In the genomic region with DNA sequence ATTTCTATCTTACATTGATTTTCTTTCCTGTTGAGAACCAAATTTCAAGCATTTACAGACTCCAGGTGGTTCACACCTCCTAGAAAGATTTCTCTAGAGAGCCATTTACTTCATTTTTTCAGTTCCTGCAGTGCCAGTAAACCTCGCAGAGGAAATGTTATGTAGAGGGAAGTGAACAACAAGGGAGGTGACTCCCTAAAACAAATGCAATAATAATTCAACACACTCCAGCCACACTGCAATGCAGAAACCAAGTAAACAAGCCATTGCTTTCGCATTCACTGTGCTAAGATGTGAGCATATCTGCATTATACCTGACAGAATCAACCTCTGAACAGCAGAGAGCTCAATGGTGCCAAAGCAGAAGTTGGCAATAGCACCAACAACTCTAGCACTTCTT, we compare ENCODE assay signal across 17 cellular contexts.
A peak's percentile ranks its signal among the peaks of the same experiment; 100 is the strongest.
DNase-seq lines count a peak whose midpoint lies in the region; ATAC-seq lines count a peak whose summit lies in the region.
"Had no signal": no experiment of that assay in that cellular context is flagged by ENCODE, and none has a peak within 500 bp of the region (broad histone marks: within the 10 kb centered on the region; RNA-seq: fewer than 3 reads in every experiment).

No MANE protein-coding gene starts in this region.

- no peaks in the 10 kb centered on the region for H3K9me3 ChIP-seq in GM23248 (ENCODE audit: low read depth)
- H3K9me3 ChIP-seq: breast epithelium, prostate gland, stomach had no signal

- no peaks in the 10 kb centered on the region for H4K20me1 ChIP-seq in GM23248 (ENCODE audit: insufficient read depth)

- no peaks in the 10 kb centered on the region for H3F3A ChIP-seq in GM23248 (ENCODE audit: insufficient read depth)

- no peak overlapping the region for H3K4me2 ChIP-seq in GM23248 (ENCODE audit: unreplicated experiment)

- ATAC-seq in HG02623 (IDR thresholded peaks at IDR 0.05; ENCODE audit: unreplicated experiment) (peak; percentile 15), HG03521 (IDR thresholded peaks at IDR 0.05; ENCODE audit: unreplicated experiment) (peak; percentile 24)

- H3K79me2 ChIP-seq in GM23248 (ENCODE audit: insufficient read depth) = no peaks in the 10 kb centered on the region

- DNase-seq in NOMO-1 treated with DMSO at 0.1 percent for 48 hours (lab: John Stamatoyannopoulos, UW; ENCODE audit: unreplicated experiment) (peak; percentile 37), NOMO-1 treated with dmso at 0.1 percent for 144 hours (lab: John Stamatoyannopoulos, UW; ENCODE audit: unreplicated experiment) (no peak), pons (ENCODE audit: low spot score) (peak; percentile 3), GM23248 (no peak), mucosa of gallbladder (ENCODE audit: low spot score) (no peak), HCEC 1CT (no peak)
- DNase-seq: activated T-cell treated with anti-CD3 and anti-CD28 coated beads, Interleukin-2, amount 50 U/mL, for 48 hours; DMS153; KG1; NCI-H345; stomach; WERI-Rb-1 had no signal

- H3K4me1 ChIP-seq in GM23248 (ENCODE audit: insufficient read depth) = no peaks in the 10 kb centered on the region
- H3K4me1 ChIP-seq: breast epithelium, prostate gland, stomach had no signal

- in situ Hi-C loops in GM23248 (cut with MboI) = no loop called here

- H3K9me2 ChIP-seq in GM23248 (ENCODE audit: insufficient read depth) = no peaks in the 10 kb centered on the region

- WGBS in GM23248 (ENCODE audit: low coverage in 1 of 2, low lambda C conversion rate in 2 of 2, missing lambda C conversion rate in 2 of 2), 2 experiments = 6 to 9% methylated on average over 2 of the region's 2 CpGs

- H2AFZ ChIP-seq in GM23248 = no peak overlapping the region

- no peaks in the 10 kb centered on the region for H3K36me3 ChIP-seq in GM23248 (ENCODE audit: low read depth)
- H3K36me3 ChIP-seq: breast epithelium, prostate gland, stomach, WERI-Rb-1 had no signal

- H3K27ac ChIP-seq in GM23248 = no peak overlapping the region
- H3K27ac ChIP-seq: 22Rv1, breast epithelium, prostate gland, stomach, WERI-Rb-1 had no signal

- H3K27me3 ChIP-seq in GM23248 (replicated peaks; ENCODE audit: insufficient read depth) = no peaks in the 10 kb centered on the region
- H3K27me3 ChIP-seq: breast epithelium, stomach had no signal

- H3K9ac ChIP-seq in GM23248 = no peak overlapping the region

- no peak overlapping the region for H3K4me3 ChIP-seq in GM23248
- H3K4me3 ChIP-seq: breast epithelium, prostate gland, stomach had no signal

Comparison
In these comparisons a context has a peak if more than half of its experiments do, and no peak if none do; other contexts are left out.
1. DNase-seq: peak in NOMO-1 treated with DMSO at 0.1 percent for 48 hours (single experiment) and pons (single experiment); none in NOMO-1 treated with dmso at 0.1 percent for 144 hours (single experiment), GM23248 (single experiment), mucosa of gallbladder (single experiment) and HCEC 1CT (single experiment).